1 cellular context compared by ENCODE assay signal in the genomic region with DNA sequence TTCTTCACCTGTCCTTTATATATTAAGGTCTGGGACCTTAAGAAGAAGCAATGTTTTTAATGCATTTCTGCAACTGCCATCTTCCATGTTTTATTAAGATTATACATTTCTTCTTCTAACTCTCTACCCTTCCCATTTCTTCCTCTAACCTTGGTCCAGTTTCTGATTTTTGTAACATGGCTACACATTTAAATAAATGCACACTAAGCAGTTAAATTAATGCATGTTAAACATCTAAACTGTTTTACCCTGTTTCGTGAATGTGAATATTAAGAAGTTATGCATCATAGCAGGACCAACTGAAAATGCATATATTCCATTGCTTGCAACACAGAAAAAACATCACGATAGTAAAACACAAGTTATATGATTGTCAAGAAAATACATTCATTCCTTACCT.
TF ChIP-seq lines count a peak whose summit lies in the region.

No MANE protein-coding gene starts in this region.

TF ChIP-seq in WTC11, 78 proteins besides CTCF, POLR2A, EP300 and RAD21:
- no peak for TF ChIP-seq SMAD4 (CRISPR knock-in tag; IDR thresholded peaks at IDR 0.05)
- TF ChIP-seq ATF2 (CRISPR knock-in tag; IDR thresholded peaks at IDR 0.05; ENCODE audit: borderline replicate concordance, low read depth): no peak
- TF ChIP-seq GRHL2 (CRISPR knock-in tag; IDR thresholded peaks at IDR 0.05; ENCODE audit: insufficient replicate concordance, severe bottlenecking): no peak
- no peak for TF ChIP-seq E2F1 (CRISPR knock-in tag; IDR thresholded peaks at IDR 0.05)
- no peak for TF ChIP-seq NFE2L1 (CRISPR knock-in tag; IDR thresholded peaks at IDR 0.05)
- no peak for TF ChIP-seq SOX15 (CRISPR knock-in tag; IDR thresholded peaks at IDR 0.05)
- TF ChIP-seq ZNF425 (CRISPR knock-in tag; conservative IDR thresholded peaks at IDR 0.05): no peak
